10 cellular contexts compared by ENCODE assay signal in genomic region chr6:157831424-157832249, GRCh38. TPM values are rescaled to one million over a fixed set of nuclear protein-coding genes. Genes with fewer than 3 reads are reported as not detected.
DNase-seq lines count a peak whose midpoint lies in the region; ATAC-seq and TF ChIP-seq lines count a peak whose summit lies in the region.
"Had no signal": no experiment of that assay in that cellular context is flagged by ENCODE, and none has a peak within 500 bp of the region (broad histone marks: within the 10 kb centered on the region; RNA-seq: fewer than 3 reads in every experiment).

No MANE protein-coding gene starts in this region.

- H3K4me1 Mint-ChIP-seq in activated naive CD4-positive, alpha-beta T cell treated with anti-CD3 and anti-CD28 coated beads, Interleukin-2, amount 50 U/mL, for 24 hours: peaks cover 85% of the 10 kb centered on the region
- peaks cover 45% of the 10 kb centered on the region for H3K4me1 Mint-ChIP-seq in activated naive CD4-positive, alpha-beta T cell treated with anti-CD3 and anti-CD28 coated beads, Interleukin-2, amount 10 ng/mL, durations not matched to agents 7 days and 5 days
- peaks cover 48% of the 10 kb centered on the region for H3K4me1 Mint-ChIP-seq in T-helper 17 cell

- peak overlapping the region; percentile 96 for H3K27ac Mint-ChIP-seq in activated naive CD4-positive, alpha-beta T cell treated with anti-CD3 and anti-CD28 coated beads, Interleukin-2, amount 50 U/mL, for 24 hours
- H3K27ac Mint-ChIP-seq in activated naive CD4-positive, alpha-beta T cell treated with anti-CD3 and anti-CD28 coated beads, Interleukin-2, amount 10 ng/mL, durations not matched to agents 7 days and 5 days: no peak overlapping the region
- peak overlapping the region; percentile 29 for H3K27ac Mint-ChIP-seq in T-helper 17 cell

- no peak overlapping the region for H2AFZ ChIP-seq in hepatocyte

- H3K9me3 ChIP-seq in T-helper 17 cell (ENCODE audit: control insufficient read depth, low read length, poor library complexity, severe bottlenecking) (peaks cover 3% of the 10 kb centered on the region), hepatocyte (ENCODE audit: low read depth) (no peaks in the 10 kb centered on the region), thyroid gland (no peaks in the 10 kb centered on the region)

- peak overlapping the region; percentile 54 for H3K4me2 ChIP-seq in hepatocyte

- WGBS in hepatocyte (ENCODE audit: low lambda C conversion rate, missing lambda C conversion rate): 46% methylated on average over 3 of the region's 3 CpGs
- 74% methylated on average over 3 of the region's 3 CpGs for WGBS in thyroid gland, 2 donors

- H3K4me1 ChIP-seq in hepatocyte (ENCODE audit: insufficient read depth): peaks cover 11% of the 10 kb centered on the region
- H3K4me1 ChIP-seq in thyroid gland: peaks cover 15 to 19% of the 10 kb centered on the region in 2 donors

- DNase-seq in activated naive CD4-positive, alpha-beta T cell treated with anti-CD3 and anti-CD28 coated beads, Interleukin-2, amount 10 ng/mL, durations not matched to agents 7 days and 5 days: no peak
- DNase-seq in T-helper 17 cell (no peak), hepatocyte (ENCODE audit: low spot score) (no peak), substantia nigra (lab: John Stamatoyannopoulos, UW) (no peak), thyroid gland (no peak), GDM1 (lab: John Stamatoyannopoulos, UW) (no peak), NCI-H774 (lab: John Stamatoyannopoulos, UW) (no peak)
- DNase-seq: CD8-positive, alpha-beta memory T cell; stimulated activated CD4-positive, alpha-beta T cell treated with anti-CD3 and anti-CD28 coated beads, Interleukin-2, amount 100 ng/mL, for 24 hours had no signal

- H3K36me3 Mint-ChIP-seq in activated naive CD4-positive, alpha-beta T cell treated with anti-CD3 and anti-CD28 coated beads, Interleukin-2, amount 50 U/mL, for 24 hours: peaks cover 35% of the 10 kb centered on the region
- H3K36me3 Mint-ChIP-seq in activated naive CD4-positive, alpha-beta T cell treated with anti-CD3 and anti-CD28 coated beads, Interleukin-2, amount 10 ng/mL, durations not matched to agents 7 days and 5 days: peaks cover 37% of the 10 kb centered on the region
- H3K36me3 Mint-ChIP-seq in T-helper 17 cell (ENCODE audit: low read depth): peaks cover 10% of the 10 kb centered on the region

- H3K27me3 Mint-ChIP-seq in activated naive CD4-positive, alpha-beta T cell treated with anti-CD3 and anti-CD28 coated beads, Interleukin-2, amount 50 U/mL, for 24 hours: no peaks in the 10 kb centered on the region
- no peaks in the 10 kb centered on the region for H3K27me3 Mint-ChIP-seq in activated naive CD4-positive, alpha-beta T cell treated with anti-CD3 and anti-CD28 coated beads, Interleukin-2, amount 10 ng/mL, durations not matched to agents 7 days and 5 days
- no peaks in the 10 kb centered on the region for H3K27me3 Mint-ChIP-seq in T-helper 17 cell

- ATAC-seq in T-helper 17 cell: no peak

- peaks cover 91% of the 10 kb centered on the region for H3K79me2 ChIP-seq in hepatocyte

- H3K36me3 ChIP-seq in hepatocyte (replicated peaks; ENCODE audit: insufficient read depth, low read depth): no peaks in the 10 kb centered on the region
- no peaks in the 10 kb centered on the region for H3K36me3 ChIP-seq in thyroid gland

- intact Hi-C loops in thyroid gland (cut with DNase I): no loop called here

- H3K9me3 Mint-ChIP-seq in activated naive CD4-positive, alpha-beta T cell treated with anti-CD3 and anti-CD28 coated beads, Interleukin-2, amount 50 U/mL, for 24 hours: no peaks in the 10 kb centered on the region
- peaks cover 15% of the 10 kb centered on the region for H3K9me3 Mint-ChIP-seq in activated naive CD4-positive, alpha-beta T cell treated with anti-CD3 and anti-CD28 coated beads, Interleukin-2, amount 10 ng/mL, durations not matched to agents 7 days and 5 days
- H3K9me3 Mint-ChIP-seq: CD8-positive, alpha-beta memory T cell had no signal

- no peaks in the 10 kb centered on the region for H3K27me3 ChIP-seq in hepatocyte
- H3K27me3 ChIP-seq in thyroid gland: no peaks in the 10 kb centered on the region

- CTCF ChIA-PET in activated naive CD4-positive, alpha-beta T cell treated with anti-CD3 and anti-CD28 coated beads, Interleukin-2, amount 10 ng/mL, durations not matched to agents 7 days and 5 days (lab: Charles Lee): interaction anchor here (0.8 kb wide), 1 partner anchor 39 kb away, joined by 3 read pairs; no protein-coding TSS in a partner anchor

- H3K4me3 ChIP-seq in hepatocyte: no peak overlapping the region
- no peak overlapping the region for H3K4me3 ChIP-seq in thyroid gland (replicated peaks in 1 of 3)

- no peak for TF ChIP-seq CTCF in hepatocyte (IDR thresholded peaks at IDR 0.05; ENCODE audit: poor library complexity)
- TF ChIP-seq CTCF in thyroid gland (IDR thresholded peaks at IDR 0.05): no peak

- peak overlapping the region; percentile 82 for H3K4me3 Mint-ChIP-seq in activated naive CD4-positive, alpha-beta T cell treated with anti-CD3 and anti-CD28 coated beads, Interleukin-2, amount 50 U/mL, for 24 hours
- H3K4me3 Mint-ChIP-seq in activated naive CD4-positive, alpha-beta T cell treated with anti-CD3 and anti-CD28 coated beads, Interleukin-2, amount 10 ng/mL, durations not matched to agents 7 days and 5 days: no peak overlapping the region
- H3K4me3 Mint-ChIP-seq in T-helper 17 cell: peak overlapping the region; percentile 61

- H4K20me1 ChIP-seq in hepatocyte (ENCODE audit: insufficient read depth, poor library complexity, severe bottlenecking): peaks cover 45% of the 10 kb centered on the region

- no peak for TF ChIP-seq POLR2A in thyroid gland (IDR thresholded peaks at IDR 0.05)

- no peaks in the 10 kb centered on the region for H3K9me2 ChIP-seq in hepatocyte (replicated peaks; ENCODE audit: insufficient read depth)

- no peak overlapping the region for H3K27ac ChIP-seq in hepatocyte
- peak overlapping the region; percentile 62 for H3K27ac ChIP-seq in substantia nigra (ENCODE audit: low read depth, low read length, poor library complexity, severe bottlenecking)
- no peak overlapping the region for H3K27ac ChIP-seq in thyroid gland

RNA-seq across cellular contexts. Expression of gene SNX9, which starts 8.6 kb away (rescaled TPM):
- total RNA-seq in T-helper 17 cell (10 to 100 TPM; 21.2 to 38.9 TPM), hepatocyte (32.8 and 34.7 TPM in 2 replicates), thyroid gland (10 to 100 TPM; 44.6 to 73.1 (median 47.2) TPM)
- 28.7 and 34.1 TPM in 2 replicates for polyA plus RNA-seq in hepatocyte
